9 cellular contexts compared by ENCODE assay signal in genomic region chr3:139676634-139677197, GRCh38. TPM values are rescaled to one million over a fixed set of nuclear protein-coding genes. Genes with fewer than 3 reads are reported as not detected.
DNase-seq lines count a peak whose midpoint lies in the region; ATAC-seq, FAIRE-seq and TF ChIP-seq lines count a peak whose summit lies in the region.
"Had no signal": no experiment of that assay in that cellular context is flagged by ENCODE, and none has a peak within 500 bp of the region (broad histone marks: within the 10 kb centered on the region; RNA-seq: fewer than 3 reads in every experiment).

No MANE protein-coding gene starts in this region.

- H3K4me1 ChIP-seq in HAP-1, result no peaks in the 10 kb centered on the region
- peaks cover 3% of the 10 kb centered on the region for H3K4me1 ChIP-seq in NT2/D1 (ENCODE audit: insufficient read depth, insufficient read length)
- peaks cover 5% of the 10 kb centered on the region for H3K4me1 ChIP-seq in psoas muscle

- TF ChIP-seq POLR2A in GM12891 (IDR thresholded peaks at IDR 0.05; ENCODE audit: low read depth, low read length), result no peak

- H3K9me3 ChIP-seq in HAP-1 (no peaks in the 10 kb centered on the region), NT2/D1 (ENCODE audit: insufficient read depth, low read length) (no peaks in the 10 kb centered on the region), psoas muscle (no peaks in the 10 kb centered on the region)

- H3K27me3 ChIP-seq in HAP-1 (ENCODE audit: low read depth) (no peaks in the 10 kb centered on the region), NT2/D1 (ENCODE audit: insufficient read depth, insufficient read length) (peaks cover 58% of the 10 kb centered on the region), psoas muscle (ENCODE audit: insufficient read depth in 3 of 3, low read length in 2 of 3) (no peaks in the 10 kb centered on the region)

- in situ Hi-C loops in HAP-1 (cut with MboI; ENCODE audit: low sequenced_read_pairs), result no loop called here

- TF ChIP-seq CTCF in epithelial cell of proximal tubule (conservative IDR thresholded peaks at IDR 0.05; ENCODE audit: low read depth, low read length) (no peak), psoas muscle (IDR thresholded peaks at IDR 0.05) (no peak)

- peak overlapping the region; percentile 54 for H3K4me3 ChIP-seq in HAP-1
- H3K4me3 ChIP-seq in NT2/D1 (ENCODE audit: insufficient read length, low read depth), result peak overlapping the region; percentile 54
- peak overlapping the region; percentile 76 for H3K4me3 ChIP-seq in epithelial cell of proximal tubule (ENCODE audit: low read depth, low read length)
- H3K4me3 ChIP-seq in psoas muscle, result peak overlapping the region; percentile 85

- no peak overlapping the region for H3K27ac ChIP-seq in psoas muscle

- no peak overlapping the region for H3K9ac ChIP-seq in NT2/D1 (ENCODE audit: insufficient read length, low read depth)

- no peak for FAIRE-seq in GM12891 (lab: Jason Lieb, UNC)

- no peaks in the 10 kb centered on the region for H3K36me3 ChIP-seq in HAP-1 (replicated peaks)
- H3K36me3 ChIP-seq in NT2/D1 (ENCODE audit: insufficient read depth, insufficient read length, low read length), result no peaks in the 10 kb centered on the region
- H3K36me3 ChIP-seq in psoas muscle (ENCODE audit: insufficient read depth in 1 of 2, low read depth in 1 of 2), result no peaks in the 10 kb centered on the region

- ATAC-seq in psoas muscle (no peak), HG03342 (IDR thresholded peaks at IDR 0.05; ENCODE audit: unreplicated experiment) (no peak)

- WGBS in psoas muscle, 3 donors, result 68 to 82% (median 73%) methylated on average over 5 of the region's 5 CpGs

- DNase-seq in HAP-1 (ENCODE audit: low spot score in 2 of 2), result no peak
- DNase-seq in NT2/D1 (ENCODE audit: low read depth, low spot score), result no peak
- DNase-seq in epithelial cell of proximal tubule (ENCODE audit: low read depth), result no peak
- no peak for DNase-seq in psoas muscle
- DNase-seq in HCEC 1CT, result no peak
- DNase-seq in T-helper 9 cell, result no peak
- no peak for DNase-seq in GM12891 (ENCODE audit: insufficient read length, low spot score)
- DNase-seq: NCI-H2227 treated with DMSO at 0.1 percent for 48 hours had no signal

- intact Hi-C loops in psoas muscle (cut with DNase I), result loop anchor here in 1 of 2 donors (10.0 kb wide), 1 partner anchor 252 kb away; no protein-coding TSS in a partner anchor

TF ChIP-seq in GM12891, 5 proteins besides CTCF, POLR2A, EP300 and RAD21:
- TF ChIP-seq SPI1 (IDR thresholded peaks at IDR 0.05; ENCODE audit: low read depth, low read length) (no peak), POLR2AphosphoS5 (IDR thresholded peaks at IDR 0.05; ENCODE audit: low read depth, low read length) (no peak), TAF1 (IDR thresholded peaks at IDR 0.05; ENCODE audit: low read depth, low read length) (no peak), PAX5 (IDR thresholded peaks at IDR 0.05; ENCODE audit: insufficient read depth, low read length, severe bottlenecking) (no peak), POU2F2 (IDR thresholded peaks at IDR 0.05; ENCODE audit: low read depth, low read length) (no peak)

RNA-seq across cellular contexts. Expression of gene NMNAT3, which starts 1.1 kb away (rescaled TPM):
- total RNA-seq in epithelial cell of proximal tubule (1.6 and 2.5 TPM in 2 replicates), psoas muscle (1 to 10 TPM; 6.0 to 9.8 (median 9.3) TPM)
- polyA plus RNA-seq in psoas muscle, result 10 to 100 TPM in 1 of 3 donors, 1 to 10 TPM in 2; 6.0 to 14.2 (median 8.1) TPM
- polyA plus RNA-seq in GM12891 (2012; ENCODE audit: low read depth, missing spikeins), result 0.44 TPM
